ENCODE assay signal across 1 cellular context in the genomic region with DNA sequence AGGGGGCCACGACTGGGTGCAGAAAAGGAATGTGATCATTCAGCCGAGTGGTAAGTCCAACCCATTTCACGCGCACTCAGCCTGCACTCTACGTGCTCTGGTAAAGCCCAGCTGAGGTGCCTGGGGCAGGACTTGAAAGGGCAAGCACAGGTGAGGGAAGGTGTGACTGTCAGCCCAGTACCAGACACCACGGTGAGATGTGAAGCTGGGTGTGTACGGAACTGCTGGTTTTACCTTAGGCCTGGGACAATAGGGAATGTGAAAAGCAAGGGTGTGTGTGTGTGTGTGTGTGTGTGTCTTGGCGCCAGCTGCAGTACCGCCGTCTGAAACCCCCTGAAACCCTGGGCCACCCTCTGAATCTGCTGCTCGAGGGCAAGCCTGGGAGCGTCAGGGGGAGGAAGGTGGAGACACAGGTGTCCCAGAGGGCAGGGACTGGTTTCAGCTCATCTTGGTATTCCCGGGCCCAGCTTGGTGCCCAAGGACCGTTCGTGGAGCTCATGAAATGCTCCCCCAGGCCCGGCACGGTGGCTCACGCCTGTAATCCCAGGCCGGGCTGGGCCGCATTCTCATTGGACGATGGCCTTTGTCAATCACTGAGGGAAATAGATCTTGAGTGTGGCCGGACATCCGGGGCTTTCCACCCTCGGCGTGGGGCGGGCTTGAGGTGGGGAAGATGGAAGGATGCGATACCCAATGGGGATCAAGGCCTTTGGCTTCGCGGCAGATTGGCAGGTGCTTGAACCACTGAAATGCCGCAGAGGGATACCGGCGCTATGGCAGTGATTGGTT.
A peak's percentile ranks its signal among the peaks of the same experiment; 100 is the strongest.
TF ChIP-seq lines count a peak whose summit lies in the region.

No MANE protein-coding gene starts in this region.

TF ChIP-seq in HEK293, 187 proteins besides CTCF, POLR2A, EP300 and RAD21 (continued from another document and continues in another):
- TF ChIP-seq HOXD13 (CRISPR knock-in tag; IDR thresholded peaks at IDR 0.05; ENCODE audit: borderline replicate concordance): no peak
- TF ChIP-seq, protein P1, sequence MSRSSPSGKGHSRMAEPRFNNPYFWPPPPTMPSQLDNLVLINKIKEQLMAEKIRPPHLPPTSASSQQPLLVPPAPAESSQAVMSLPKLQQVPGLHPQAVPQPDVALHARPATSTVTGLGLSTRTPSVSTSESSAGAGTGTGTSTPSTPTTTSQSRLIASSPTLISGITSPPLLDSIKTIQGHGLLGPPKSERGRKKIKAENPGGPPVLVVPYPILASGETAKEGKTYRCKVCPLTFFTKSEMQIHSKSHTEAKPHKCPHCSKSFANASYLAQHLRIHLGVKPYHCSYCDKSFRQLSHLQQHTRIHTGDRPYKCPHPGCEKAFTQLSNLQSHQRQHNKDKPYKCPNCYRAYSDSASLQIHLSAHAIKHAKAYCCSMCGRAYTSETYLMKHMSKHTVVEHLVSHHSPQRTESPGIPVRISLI (tag by site-specific recombination; IDR thresholded peaks at IDR 0.05): no peak
- no peak for TF ChIP-seq ZNF530 (tag by site-specific recombination; IDR thresholded peaks at IDR 0.05; ENCODE audit: low read depth)
- peak; percentile 95 for TF ChIP-seq ZNF501 (tag by site-specific recombination; IDR thresholded peaks at IDR 0.05)
- no peak for TF ChIP-seq ZNF184 (tag by site-specific recombination; IDR thresholded peaks at IDR 0.05)
- no peak for TF ChIP-seq SETDB1 (IDR thresholded peaks at IDR 0.05; ENCODE audit: insufficient read length, low read length)
- TF ChIP-seq ZNF404 (tag by site-specific recombination; IDR thresholded peaks at IDR 0.05): no peak
- no peak for TF ChIP-seq HOXA7 (CRISPR knock-in tag; IDR thresholded peaks at IDR 0.05; ENCODE audit: borderline replicate concordance)
- TF ChIP-seq ZSCAN16 (tag by site-specific recombination; IDR thresholded peaks at IDR 0.05): peak; percentile 63; the same call in 1 of the 2 replicates
- no peak for TF ChIP-seq SCRT2 (tag by site-specific recombination; IDR thresholded peaks at IDR 0.05)
- TF ChIP-seq ZNF529 (tag by site-specific recombination; IDR thresholded peaks at IDR 0.05; ENCODE audit: insufficient replicate concordance): no peak
- TF ChIP-seq, protein P2, sequence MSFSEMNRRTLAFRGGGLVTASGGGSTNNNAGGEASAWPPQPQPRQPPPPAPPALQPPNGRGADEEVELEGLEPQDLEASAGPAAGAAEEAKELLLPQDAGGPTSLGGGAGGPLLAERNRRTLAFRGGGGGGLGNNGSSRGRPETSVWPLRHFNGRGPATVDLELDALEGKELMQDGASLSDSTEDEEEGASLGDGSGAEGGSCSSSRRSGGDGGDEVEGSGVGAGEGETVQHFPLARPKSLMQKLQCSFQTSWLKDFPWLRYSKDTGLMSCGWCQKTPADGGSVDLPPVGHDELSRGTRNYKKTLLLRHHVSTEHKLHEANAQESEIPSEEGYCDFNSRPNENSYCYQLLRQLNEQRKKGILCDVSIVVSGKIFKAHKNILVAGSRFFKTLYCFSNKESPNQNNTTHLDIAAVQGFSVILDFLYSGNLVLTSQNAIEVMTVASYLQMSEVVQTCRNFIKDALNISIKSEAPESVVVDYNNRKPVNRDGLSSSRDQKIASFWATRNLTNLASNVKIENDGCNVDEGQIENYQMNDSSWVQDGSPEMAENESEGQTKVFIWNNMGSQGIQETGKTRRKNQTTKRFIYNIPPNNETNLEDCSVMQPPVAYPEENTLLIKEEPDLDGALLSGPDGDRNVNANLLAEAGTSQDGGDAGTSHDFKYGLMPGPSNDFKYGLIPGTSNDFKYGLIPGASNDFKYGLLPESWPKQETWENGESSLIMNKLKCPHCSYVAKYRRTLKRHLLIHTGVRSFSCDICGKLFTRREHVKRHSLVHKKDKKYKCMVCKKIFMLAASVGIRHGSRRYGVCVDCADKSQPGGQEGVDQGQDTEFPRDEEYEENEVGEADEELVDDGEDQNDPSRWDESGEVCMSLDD (tag by site-specific recombination; IDR thresholded peaks at IDR 0.05): peak; percentile 70; the same call in 1 of the 2 replicates
- peak; percentile 57; the same call in 1 of the 2 replicates for TF ChIP-seq MYNN (tag by site-specific recombination; IDR thresholded peaks at IDR 0.05; ENCODE audit: borderline replicate concordance)
- peak; percentile 34; the same call in 1 of the 2 replicates for TF ChIP-seq ZNF624 (tag by site-specific recombination; IDR thresholded peaks at IDR 0.05)
- TF ChIP-seq, protein P3, sequence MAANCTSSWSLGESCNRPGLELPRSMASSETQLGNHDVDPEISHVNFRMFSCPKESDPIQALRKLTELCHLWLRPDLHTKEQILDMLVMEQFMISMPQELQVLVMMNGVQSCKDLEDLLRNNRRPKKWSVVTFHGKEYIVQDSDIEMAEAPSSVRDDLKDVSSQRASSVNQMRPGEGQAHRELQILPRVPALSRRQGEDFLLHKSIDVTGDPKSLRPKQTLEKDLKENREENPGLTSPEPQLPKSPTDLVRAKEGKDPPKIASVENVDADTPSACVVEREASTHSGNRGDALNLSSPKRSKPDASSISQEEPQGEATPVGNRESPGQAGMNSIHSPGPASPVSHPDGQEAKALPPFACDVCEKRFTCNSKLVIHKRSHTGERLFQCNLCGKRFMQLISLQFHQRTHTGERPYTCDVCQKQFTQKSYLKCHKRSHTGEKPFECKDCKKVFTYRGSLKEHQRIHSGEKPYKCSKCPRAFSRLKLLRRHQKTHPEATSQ (tag by site-specific recombination; IDR thresholded peaks at IDR 0.05): peak; percentile 87; the same call in 1 of the 2 replicates
- peak; percentile 65 for TF ChIP-seq ZFHX2 (tag by site-specific recombination; conservative IDR thresholded peaks at IDR 0.05)
- TF ChIP-seq, protein P4, sequence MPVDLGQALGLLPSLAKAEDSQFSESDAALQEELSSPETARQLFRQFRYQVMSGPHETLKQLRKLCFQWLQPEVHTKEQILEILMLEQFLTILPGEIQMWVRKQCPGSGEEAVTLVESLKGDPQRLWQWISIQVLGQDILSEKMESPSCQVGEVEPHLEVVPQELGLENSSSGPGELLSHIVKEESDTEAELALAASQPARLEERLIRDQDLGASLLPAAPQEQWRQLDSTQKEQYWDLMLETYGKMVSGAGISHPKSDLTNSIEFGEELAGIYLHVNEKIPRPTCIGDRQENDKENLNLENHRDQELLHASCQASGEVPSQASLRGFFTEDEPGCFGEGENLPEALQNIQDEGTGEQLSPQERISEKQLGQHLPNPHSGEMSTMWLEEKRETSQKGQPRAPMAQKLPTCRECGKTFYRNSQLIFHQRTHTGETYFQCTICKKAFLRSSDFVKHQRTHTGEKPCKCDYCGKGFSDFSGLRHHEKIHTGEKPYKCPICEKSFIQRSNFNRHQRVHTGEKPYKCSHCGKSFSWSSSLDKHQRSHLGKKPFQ (tag by site-specific recombination; IDR thresholded peaks at IDR 0.05): peak; percentile 89
- TF ChIP-seq ZNF354C (tag by site-specific recombination; IDR thresholded peaks at IDR 0.05; ENCODE audit: borderline replicate concordance, low read depth): no peak
- peak; percentile 86; the same call in 1 of the 2 replicates for TF ChIP-seq ZNF792 (tag by site-specific recombination; IDR thresholded peaks at IDR 0.05)
- TF ChIP-seq, protein P5, sequence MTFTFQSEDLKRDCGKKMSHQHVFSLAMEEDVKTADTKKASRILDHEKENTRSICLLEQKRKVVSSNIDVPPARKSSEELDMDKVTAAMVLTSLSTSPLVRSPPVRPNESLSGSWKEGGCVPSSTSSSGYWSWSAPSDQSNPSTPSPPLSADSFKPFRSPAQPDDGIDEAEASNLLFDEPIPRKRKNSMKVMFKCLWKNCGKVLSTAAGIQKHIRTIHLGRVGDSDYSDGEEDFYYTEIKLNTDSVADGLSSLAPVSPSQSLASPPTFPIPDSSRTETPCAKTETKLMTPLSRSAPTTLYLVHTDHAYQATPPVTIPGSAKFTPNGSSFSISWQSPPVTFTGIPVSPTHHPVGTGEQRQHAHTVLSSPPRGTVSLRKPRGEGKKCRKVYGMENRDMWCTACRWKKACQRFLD (tag by site-specific recombination; IDR thresholded peaks at IDR 0.05): no peak
- TF ChIP-seq ZNF138 (tag by site-specific recombination; IDR thresholded peaks at IDR 0.05; ENCODE audit: borderline replicate concordance): no peak
- peak; percentile 94 for TF ChIP-seq SP3 (tag by site-specific recombination; IDR thresholded peaks at IDR 0.05)
- TF ChIP-seq ZNF274 (IDR thresholded peaks at IDR 0.05; ENCODE audit: low read length): no peak
- TF ChIP-seq ZNF274 (tag by site-specific recombination; IDR thresholded peaks at IDR 0.05; ENCODE audit: borderline replicate concordance): no peak
- TF ChIP-seq OSR2 (tag by site-specific recombination; IDR thresholded peaks at IDR 0.05): no peak; the same call in 1 of the 2 replicates
- TF ChIP-seq, protein P6, sequence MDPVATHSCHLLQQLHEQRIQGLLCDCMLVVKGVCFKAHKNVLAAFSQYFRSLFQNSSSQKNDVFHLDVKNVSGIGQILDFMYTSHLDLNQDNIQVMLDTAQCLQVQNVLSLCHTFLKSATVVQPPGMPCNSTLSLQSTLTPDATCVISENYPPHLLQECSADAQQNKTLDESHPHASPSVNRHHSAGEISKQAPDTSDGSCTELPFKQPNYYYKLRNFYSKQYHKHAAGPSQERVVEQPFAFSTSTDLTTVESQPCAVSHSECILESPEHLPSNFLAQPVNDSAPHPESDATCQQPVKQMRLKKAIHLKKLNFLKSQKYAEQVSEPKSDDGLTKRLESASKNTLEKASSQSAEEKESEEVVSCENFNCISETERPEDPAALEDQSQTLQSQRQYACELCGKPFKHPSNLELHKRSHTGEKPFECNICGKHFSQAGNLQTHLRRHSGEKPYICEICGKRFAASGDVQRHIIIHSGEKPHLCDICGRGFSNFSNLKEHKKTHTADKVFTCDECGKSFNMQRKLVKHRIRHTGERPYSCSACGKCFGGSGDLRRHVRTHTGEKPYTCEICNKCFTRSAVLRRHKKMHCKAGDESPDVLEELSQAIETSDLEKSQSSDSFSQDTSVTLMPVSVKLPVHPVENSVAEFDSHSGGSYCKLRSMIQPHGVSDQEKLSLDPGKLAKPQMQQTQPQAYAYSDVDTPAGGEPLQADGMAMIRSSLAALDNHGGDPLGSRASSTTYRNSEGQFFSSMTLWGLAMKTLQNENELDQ (tag by site-specific recombination; IDR thresholded peaks at IDR 0.05; ENCODE audit: low read depth): no peak
- TF ChIP-seq ZXDB (tag by site-specific recombination; IDR thresholded peaks at IDR 0.05): peak; percentile 40
- no peak for TF ChIP-seq ZNF544 (tag by site-specific recombination; IDR thresholded peaks at IDR 0.05)
- peak; percentile 90 for TF ChIP-seq GLIS1 (tag by site-specific recombination; IDR thresholded peaks at IDR 0.05)
- peak; percentile 33; the same call in 1 of the 2 replicates for TF ChIP-seq ZBTB8A (tag by site-specific recombination; IDR thresholded peaks at IDR 0.05)
- TF ChIP-seq ZNF366 (tag by site-specific recombination; conservative IDR thresholded peaks at IDR 0.05): peak; percentile 78
- TF ChIP-seq, protein P7, sequence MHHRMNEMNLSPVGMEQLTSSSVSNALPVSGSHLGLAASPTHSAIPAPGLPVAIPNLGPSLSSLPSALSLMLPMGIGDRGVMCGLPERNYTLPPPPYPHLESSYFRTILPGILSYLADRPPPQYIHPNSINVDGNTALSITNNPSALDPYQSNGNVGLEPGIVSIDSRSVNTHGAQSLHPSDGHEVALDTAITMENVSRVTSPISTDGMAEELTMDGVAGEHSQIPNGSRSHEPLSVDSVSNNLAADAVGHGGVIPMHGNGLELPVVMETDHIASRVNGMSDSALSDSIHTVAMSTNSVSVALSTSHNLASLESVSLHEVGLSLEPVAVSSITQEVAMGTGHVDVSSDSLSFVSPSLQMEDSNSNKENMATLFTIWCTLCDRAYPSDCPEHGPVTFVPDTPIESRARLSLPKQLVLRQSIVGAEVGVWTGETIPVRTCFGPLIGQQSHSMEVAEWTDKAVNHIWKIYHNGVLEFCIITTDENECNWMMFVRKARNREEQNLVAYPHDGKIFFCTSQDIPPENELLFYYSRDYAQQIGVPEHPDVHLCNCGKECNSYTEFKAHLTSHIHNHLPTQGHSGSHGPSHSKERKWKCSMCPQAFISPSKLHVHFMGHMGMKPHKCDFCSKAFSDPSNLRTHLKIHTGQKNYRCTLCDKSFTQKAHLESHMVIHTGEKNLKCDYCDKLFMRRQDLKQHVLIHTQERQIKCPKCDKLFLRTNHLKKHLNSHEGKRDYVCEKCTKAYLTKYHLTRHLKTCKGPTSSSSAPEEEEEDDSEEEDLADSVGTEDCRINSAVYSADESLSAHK (tag by site-specific recombination; IDR thresholded peaks at IDR 0.05): peak; percentile 60; the same call in 1 of the 2 replicates
- peak; percentile 95 for TF ChIP-seq ZNF2 (tag by site-specific recombination; IDR thresholded peaks at IDR 0.05)
- TF ChIP-seq TRIM28 (IDR thresholded peaks at IDR 0.05; ENCODE audit: borderline replicate concordance, low read length): no peak
- no peak for TF ChIP-seq KLF10 (tag by site-specific recombination; IDR thresholded peaks at IDR 0.05)
- peak; percentile 82; the same call in 1 of the 2 replicates for TF ChIP-seq BCL11B (tag by site-specific recombination; IDR thresholded peaks at IDR 0.05; ENCODE audit: low read depth)
- TF ChIP-seq WT1 (tag by site-specific recombination; IDR thresholded peaks at IDR 0.05): peak; percentile 51; the same call in 1 of the 2 replicates
- peak; percentile 61; the same call in 1 of the 2 replicates for TF ChIP-seq ZNF146 (tag by site-specific recombination; IDR thresholded peaks at IDR 0.05)
- TF ChIP-seq TCF7L2 (IDR thresholded peaks at IDR 0.05; ENCODE audit: borderline replicate concordance, low read depth, low read length): no peak
- TF ChIP-seq ZNF391 (tag by site-specific recombination; IDR thresholded peaks at IDR 0.05; ENCODE audit: borderline replicate concordance, low read depth): peak; percentile 98
- peak; percentile 62; the same call in 1 of the 2 replicates for TF ChIP-seq ZNF223 (tag by site-specific recombination; IDR thresholded peaks at IDR 0.05)
- peak; percentile 78 for TF ChIP-seq ZIC2 (tag by site-specific recombination; IDR thresholded peaks at IDR 0.05)
- TF ChIP-seq KLF9 (tag by site-specific recombination; IDR thresholded peaks at IDR 0.05; ENCODE audit: low read depth): peak; percentile 77
- TF ChIP-seq, protein P8, sequence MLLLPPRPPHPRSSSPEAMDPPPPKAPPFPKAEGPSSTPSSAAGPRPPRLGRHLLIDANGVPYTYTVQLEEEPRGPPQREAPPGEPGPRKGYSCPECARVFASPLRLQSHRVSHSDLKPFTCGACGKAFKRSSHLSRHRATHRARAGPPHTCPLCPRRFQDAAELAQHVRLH (tag by site-specific recombination; IDR thresholded peaks at IDR 0.05): peak; percentile 88
- no peak for TF ChIP-seq ZNF266 (tag by site-specific recombination; IDR thresholded peaks at IDR 0.05; ENCODE audit: low read depth)
- no peak for TF ChIP-seq ZNF776 (tag by site-specific recombination; IDR thresholded peaks at IDR 0.05; ENCODE audit: borderline replicate concordance)
- TF ChIP-seq, protein P9, sequence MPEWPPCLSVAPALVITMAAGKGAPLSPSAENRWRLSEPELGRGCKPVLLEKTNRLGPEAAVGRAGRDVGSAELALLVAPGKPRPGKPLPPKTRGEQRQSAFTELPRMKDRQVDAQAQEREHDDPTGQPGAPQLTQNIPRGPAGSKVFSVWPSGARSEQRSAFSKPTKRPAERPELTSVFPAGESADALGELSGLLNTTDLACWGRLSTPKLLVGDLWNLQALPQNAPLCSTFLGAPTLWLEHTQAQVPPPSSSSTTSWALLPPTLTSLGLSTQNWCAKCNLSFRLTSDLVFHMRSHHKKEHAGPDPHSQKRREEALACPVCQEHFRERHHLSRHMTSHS (tag by site-specific recombination; IDR thresholded peaks at IDR 0.05): no peak
- no peak for TF ChIP-seq YY2 (tag by site-specific recombination; IDR thresholded peaks at IDR 0.05)
- no peak; the same call in 1 of the 2 replicates for TF ChIP-seq ZNF10 (tag by site-specific recombination; IDR thresholded peaks at IDR 0.05)
